In genomic region chr18:11148655-11149440, GRCh38 we compare ENCODE assay signal across 1 cellular context.
TF ChIP-seq lines count a peak whose summit lies in the region.

No MANE protein-coding gene starts in this region.

TF ChIP-seq in IMR-90, 13 proteins besides CTCF, POLR2A, EP300 and RAD21 (continued from another document):
- TF ChIP-seq ELK1 (IDR thresholded peaks at IDR 0.05; ENCODE audit: borderline replicate concordance, low read depth, low read length) = no peak
- TF ChIP-seq NFE2L2 (IDR thresholded peaks at IDR 0.05; ENCODE audit: low read depth, low read length) = no peak
- TF ChIP-seq USF2 (IDR thresholded peaks at IDR 0.05; ENCODE audit: low read depth, low read length) = no peak
- no peak for TF ChIP-seq SMC3 (IDR thresholded peaks at IDR 0.05; ENCODE audit: low read depth, low read length)
